In genomic region chr4:95044204-95044848, GRCh38 we compare ENCODE assay signal across 24 cellular contexts.
DNase-seq lines count a peak whose midpoint lies in the region; ATAC-seq and TF ChIP-seq lines count a peak whose summit lies in the region.
"Had no signal": no experiment of that assay in that cellular context is flagged by ENCODE, and none has a peak within 500 bp of the region (broad histone marks: within the 10 kb centered on the region; RNA-seq: fewer than 3 reads in every experiment).

No MANE protein-coding gene starts in this region.

- intact Hi-C loops in sciatic nerve (cut with DNase I) = no loop called here

- peaks cover 13% of the 10 kb centered on the region for H3K4me1 ChIP-seq in HEK293 (ENCODE audit: control insufficient read depth, insufficient read depth, low read length)
- H3K4me1 ChIP-seq: esophagus squamous epithelium, left lung had no signal

- H3K27ac ChIP-seq in HEK293 (ENCODE audit: extremely low read depth, low read depth, low read length) = peak overlapping the region; percentile 71
- H3K27ac ChIP-seq: esophagus squamous epithelium, gastroesophageal sphincter, left lung, neutrophil, RWPE1 had no signal

- TF ChIP-seq CTCF in HEK293 (tag by site-specific recombination; IDR thresholded peaks at IDR 0.05) = no peak

- no peaks in the 10 kb centered on the region for H3K9me3 ChIP-seq in HEK293 (ENCODE audit: control insufficient read depth, insufficient read depth, low read depth, low read length)
- H3K9me3 ChIP-seq: esophagus squamous epithelium, gastroesophageal sphincter, left lung, mucosa of descending colon, neutrophil had no signal

- no peak overlapping the region for H3K4me3 ChIP-seq in HEK293 (ENCODE audit: low read depth, low read length)
- H3K4me3 ChIP-seq: esophagus squamous epithelium, gastroesophageal sphincter, left lung, mucosa of descending colon had no signal

- POLR2A ChIA-PET in HEK293 (lab: Yijun Ruan, JAX) = no interaction called here

- DNase-seq in astrocyte of the hippocampus (ENCODE audit: low read depth, low spot score) (peak; percentile 78), left kidney (ENCODE audit: low read depth, low spot score) (peak; percentile 68), sciatic nerve (ENCODE audit: low spot score) (no peak), NCI-H1930 (lab: John Stamatoyannopoulos, UW) (no peak), ureter (ENCODE audit: low spot score) (no peak), H4 (ENCODE audit: low spot score) (no peak)
- DNase-seq: activated CD4-positive, alpha-beta T cell treated with anti-CD3 and anti-CD28 coated beads for 1 hour; activated naive CD4-positive, alpha-beta T cell treated with anti-CD3 and anti-CD28 coated beads for 36 hours; activated T-cell treated with anti-CD3 and anti-CD28 coated beads, Interleukin-2, amount 50 U/mL, for 48 hours; central memory CD4-positive, alpha-beta T cell; COR-L47; effector CD4-positive, alpha-beta T cell; esophagus squamous epithelium; left lung; mucosa of descending colon; NCI-H2081; NCI-H524; stimulated activated CD4-positive, alpha-beta T cell treated with anti-CD3 and anti-CD28 coated beads, Interleukin-12 subunit alpha, Interleukin-12 subunit beta, amount 100 ng/mL, for 4 hours; T1000 had no signal

- ATAC-seq in sciatic nerve = peak; percentile 27
- ATAC-seq in HG02798 (IDR thresholded peaks at IDR 0.05; ENCODE audit: poor library complexity, unreplicated experiment) = no peak
- ATAC-seq: gastroesophageal sphincter, left lung, mucosa of descending colon had no signal

- H3K36me3 ChIP-seq in HEK293 (ENCODE audit: control insufficient read depth in 2 of 2, insufficient read depth in 1 of 2, low read length in 2 of 2) = no peaks in the 10 kb centered on the region
- H3K36me3 ChIP-seq: esophagus squamous epithelium, gastroesophageal sphincter, left lung, neutrophil had no signal

- CTCF ChIA-PET in HEK293 (lab: Yijun Ruan, JAX) = interaction anchor here (0.8 kb wide), 1 partner anchor 438 kb away, joined by 6 read pairs; no protein-coding TSS in a partner anchor

TF ChIP-seq in HEK293, 187 proteins besides CTCF, POLR2A, EP300 and RAD21 (continues in another document):
- TF ChIP-seq ZNF837 (tag by site-specific recombination; IDR thresholded peaks at IDR 0.05) (no peak), ZBTB1 (tag by site-specific recombination; IDR thresholded peaks at IDR 0.05) (no peak), HOXA7 (CRISPR knock-in tag; IDR thresholded peaks at IDR 0.05; ENCODE audit: borderline replicate concordance) (no peak), ZNF214 (tag by site-specific recombination; IDR thresholded peaks at IDR 0.05; ENCODE audit: borderline replicate concordance) (no peak), ZNF239 (tag by site-specific recombination; IDR thresholded peaks at IDR 0.05) (no peak), ZBTB8A (tag by site-specific recombination; IDR thresholded peaks at IDR 0.05) (peak; percentile 88), ZNF558 (tag by site-specific recombination; IDR thresholded peaks at IDR 0.05) (no peak), REPIN1 (tag by site-specific recombination; IDR thresholded peaks at IDR 0.05; ENCODE audit: low read depth) (no peak), YY2 (tag by site-specific recombination; IDR thresholded peaks at IDR 0.05) (no peak), ZNF561 (tag by site-specific recombination; IDR thresholded peaks at IDR 0.05; ENCODE audit: borderline replicate concordance) (no peak), ZNF610 (tag by site-specific recombination; IDR thresholded peaks at IDR 0.05; ENCODE audit: borderline replicate concordance) (no peak), ZNF341 (tag by site-specific recombination; IDR thresholded peaks at IDR 0.05; ENCODE audit: low read depth) (no peak), ZNF658 (tag by site-specific recombination; IDR thresholded peaks at IDR 0.05) (no peak), ZNF18 (tag by site-specific recombination; IDR thresholded peaks at IDR 0.05) (peak; percentile 48; the same call in 1 of the 2 replicates), ZBTB17 (tag by site-specific recombination; IDR thresholded peaks at IDR 0.05) (peak; percentile 79), ZNF707 (tag by site-specific recombination; IDR thresholded peaks at IDR 0.05) (no peak), ZSCAN5A (tag by site-specific recombination; IDR thresholded peaks at IDR 0.05) (no peak), OVOL3 (tag by site-specific recombination; IDR thresholded peaks at IDR 0.05) (no peak), ZNF19 (tag by site-specific recombination; IDR thresholded peaks at IDR 0.05; ENCODE audit: low read depth) (no peak), IKZF3 (tag by site-specific recombination; IDR thresholded peaks at IDR 0.05) (peak; percentile 45; the same call in 1 of the 2 replicates), ZNF398 (tag by site-specific recombination; IDR thresholded peaks at IDR 0.05) (no peak), AEBP2 (tag by site-specific recombination; IDR thresholded peaks at IDR 0.05; ENCODE audit: borderline replicate concordance) (no peak), ZNF335 (tag by site-specific recombination; conservative IDR thresholded peaks at IDR 0.05) (no peak; the same call in 1 of the 2 replicates), ZNF677 (tag by site-specific recombination; IDR thresholded peaks at IDR 0.05) (no peak), ZEB2 (tag by site-specific recombination; IDR thresholded peaks at IDR 0.05) (0 out of 2 replicates have a peak, but pooled peaks have one; percentile 19), ZNF10 (tag by site-specific recombination; IDR thresholded peaks at IDR 0.05) (no peak), KLF1 (tag by site-specific recombination; IDR thresholded peaks at IDR 0.05) (no peak), ZNF785 (tag by site-specific recombination; IDR thresholded peaks at IDR 0.05) (no peak), ZBTB7A (tag by site-specific recombination; IDR thresholded peaks at IDR 0.05; ENCODE audit: low read depth) (no peak), PBX3 (CRISPR knock-in tag; IDR thresholded peaks at IDR 0.05) (no peak), ZNF140 (tag by site-specific recombination; IDR thresholded peaks at IDR 0.05) (no peak)

Comparison
In these comparisons a context has a peak if more than half of its experiments do, and no peak if none do; other contexts are left out.
1. DNase-seq: peak in astrocyte of the hippocampus (single experiment) and left kidney (single experiment); none in sciatic nerve (single experiment), NCI-H1930 (0 of 2), ureter (single experiment) and H4 (single experiment).